ENCODE assay signal across 8 cellular contexts in the genomic region with DNA sequence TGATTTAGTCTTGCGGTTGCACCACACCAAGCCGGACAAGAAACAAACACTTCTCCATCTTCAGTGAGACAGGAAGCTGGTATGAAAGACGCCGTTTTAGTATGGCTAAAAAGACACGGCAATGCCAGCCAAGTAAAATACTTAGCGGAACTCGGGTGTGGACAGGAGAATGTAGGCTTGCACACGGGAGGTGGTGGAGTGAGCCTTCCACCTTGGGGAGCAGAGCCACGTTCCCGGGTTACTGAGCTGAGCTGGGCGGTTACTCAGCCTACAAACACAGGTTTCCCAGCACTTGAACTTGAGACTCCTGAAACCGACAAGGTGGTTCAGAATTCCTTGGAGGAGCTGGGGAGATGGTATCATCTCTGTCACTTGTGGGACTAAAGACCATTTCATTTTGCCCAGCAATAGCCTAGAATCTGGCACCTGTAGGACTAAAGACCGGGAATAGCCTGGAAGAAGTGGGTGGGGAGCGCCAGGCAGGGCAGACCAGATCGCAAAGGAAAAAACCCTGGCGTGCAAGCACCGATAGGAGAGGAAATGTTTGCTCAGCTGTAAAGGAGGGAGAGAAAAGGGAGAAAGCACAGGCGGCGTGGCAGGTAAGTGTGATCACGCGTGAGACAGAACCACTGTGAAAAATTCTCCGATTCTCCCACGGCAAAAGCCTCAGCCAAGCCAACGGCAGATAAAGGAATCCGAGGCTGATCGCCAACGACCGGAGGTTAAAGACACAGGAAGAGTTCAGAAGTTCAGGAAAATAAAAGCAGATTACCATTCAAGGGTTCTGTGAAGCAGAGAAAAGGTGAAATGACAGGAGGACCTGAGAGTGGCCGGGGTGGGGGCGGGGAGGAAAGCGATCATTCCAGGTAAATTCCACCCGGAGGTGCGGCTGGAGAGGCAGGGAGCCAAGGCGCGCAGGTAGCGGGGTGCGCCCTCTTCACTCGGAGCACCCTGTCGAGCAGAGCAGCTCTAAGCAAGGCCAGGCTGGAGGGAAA. TPM values are rescaled to one million over a fixed set of nuclear protein-coding genes. Genes with fewer than 3 reads are reported as not detected.
DNase-seq lines count a peak whose midpoint lies in the region; ATAC-seq, FAIRE-seq and TF ChIP-seq lines count a peak whose summit lies in the region.

No MANE protein-coding gene starts in this region.

- H3K9me3 Mint-ChIP-seq in MCF 10A (ENCODE audit: unreplicated experiment): no peaks in the 10 kb centered on the region

- H2BK120ac ChIP-seq in mesendoderm (ENCODE audit: low read depth, low read length): no peak overlapping the region

- H3K4me3 Mint-ChIP-seq in MCF 10A (ENCODE audit: unreplicated experiment): peak overlapping the region; percentile 79

- CTCF ChIA-PET in A549 (lab: Yijun Ruan, JAX): interaction anchor here (0.9 to 2.9 kb wide), 7 partner anchors 8 to 204 kb away, joined by 3 to 16 read pairs (median 5); partner anchors contain the start of gene PRPF18
- CTCF ChIA-PET in HEK293 (lab: Yijun Ruan, JAX): interaction anchor here (0.6 to 2.0 kb wide), 7 partner anchors 11 to 203 kb away, joined by 3 to 18 read pairs (median 5); no protein-coding TSS in a partner anchor
- CTCF ChIA-PET in MCF 10A (lab: Yijun Ruan, JAX): interaction anchor here (0.5 to 6.0 kb wide), 13 partner anchors 7 to 1168 kb away, joined by 3 to 49 read pairs (median 4); no protein-coding TSS in a partner anchor

- peaks cover 17% of the 10 kb centered on the region for H3K4me1 Mint-ChIP-seq in MCF 10A (ENCODE audit: insufficient read depth, unreplicated experiment)

- H3K27me3 ChIP-seq in mesendoderm (ENCODE audit: insufficient read depth, low read length, poor library complexity): peaks cover 2% of the 10 kb centered on the region

- FAIRE-seq in A549 (lab: Jason Lieb, UNC): no peak

- H3K4me3 ChIP-seq in A549: peak overlapping the region; percentile 33
- H3K4me3 ChIP-seq in HEK293 (ENCODE audit: low read depth, low read length): peak overlapping the region; percentile 24
- no peak overlapping the region for H3K4me3 ChIP-seq in mesendoderm (ENCODE audit: low read length)

- no peaks in the 10 kb centered on the region for H3K27me3 Mint-ChIP-seq in MCF 10A (ENCODE audit: insufficient read depth, unreplicated experiment)

- H3K27ac ChIP-seq in A549 (no peak overlapping the region), HEK293 (ENCODE audit: extremely low read depth, low read depth, low read length) (no peak overlapping the region), mesendoderm (ENCODE audit: low read depth, low read length) (no peak overlapping the region)

- H3K9ac ChIP-seq in mesendoderm (ENCODE audit: low read length): peak overlapping the region; percentile 26

- no peaks in the 10 kb centered on the region for H3K9me3 ChIP-seq in A549
- no peaks in the 10 kb centered on the region for H3K9me3 ChIP-seq in HEK293 (ENCODE audit: control insufficient read depth, insufficient read depth, low read depth, low read length)

- H3K36me3 ChIP-seq in HEK293 (ENCODE audit: control insufficient read depth in 2 of 2, insufficient read depth in 1 of 2, low read length in 2 of 2): no peaks in the 10 kb centered on the region
- H3K36me3 ChIP-seq in mesendoderm (ENCODE audit: control insufficient read depth, insufficient read depth, low read length): no peaks in the 10 kb centered on the region

- no peaks in the 10 kb centered on the region for H3K36me3 Mint-ChIP-seq in MCF 10A (ENCODE audit: insufficient read depth, unreplicated experiment)

- TF ChIP-seq RAD21 in A549 (conservative IDR thresholded peaks at IDR 0.05 in 1 of 2, IDR thresholded peaks at IDR 0.05 in 1 of 2): no peak

- H2BK15ac ChIP-seq in mesendoderm (replicated peaks; ENCODE audit: low read depth): no peak overlapping the region

- H3K27ac Mint-ChIP-seq in MCF 10A (ENCODE audit: low read depth, unreplicated experiment): peak overlapping the region; percentile 78

- no TSS peak for BruUV-seq in MCF 10A (replicated peaks; lab: Mats Ljungman, UMichigan)

- intact Hi-C loops in MCF 10A (cut with micrococcal nuclease): loop anchor here (2.0 kb wide), 1 partner anchor 34 kb away; the partner anchor contains the start of gene SEPHS1

- H3K4me2 ChIP-seq in A549: peak overlapping the region; percentile 72
- H3K4me2 ChIP-seq in mesendoderm (ENCODE audit: low read length): peak overlapping the region; percentile 57

- POLR2A ChIA-PET in A549 (lab: Yijun Ruan, JAX): no interaction called here
- POLR2A ChIA-PET in HEK293 (lab: Yijun Ruan, JAX): interaction anchor here (1.2 kb wide), 1 partner anchor 11 kb away, joined by 3 read pairs; no protein-coding TSS in a partner anchor
- POLR2A ChIA-PET in MCF 10A (lab: Yijun Ruan, JAX): interaction anchor here (0.5 to 2.8 kb wide), 9 partner anchors 8 to 204 kb away, joined by 3 to 18 read pairs (median 4); partner anchors contain the start of gene PRPF18

- WGBS in A549 (ENCODE audit: missing lambda C conversion rate): 5% methylated on average over 37 of the region's 39 CpGs
- WGBS in mesendoderm (ENCODE audit: extremely low coverage, insufficient coverage, low lambda C conversion rate): no CpG with 5 or more reads among the region's 39 CpGs

- peak overlapping the region; percentile 25 for H3K56ac ChIP-seq in mesendoderm (ENCODE audit: low read length)

- H2AK5ac ChIP-seq in mesendoderm (ENCODE audit: low read length): no peak overlapping the region

- no peak for TF ChIP-seq EP300 in A549 (IDR thresholded peaks at IDR 0.05)

- H4K8ac ChIP-seq in mesendoderm (ENCODE audit: low read depth, low read length): no peak overlapping the region

- no peak overlapping the region for H3K18ac ChIP-seq in mesendoderm (ENCODE audit: low read length)

- H3K23ac ChIP-seq in mesendoderm (ENCODE audit: low read length): no peak overlapping the region

- no peak for TF ChIP-seq POLR2A in A549 (IDR thresholded peaks at IDR 0.05; ENCODE audit: low read length)

- no peak overlapping the region for H3K4ac ChIP-seq in mesendoderm (ENCODE audit: low read depth, low read length)

- ATAC-seq in A549 (peak; percentile 65 to 80), HG02885 (IDR thresholded peaks at IDR 0.05; ENCODE audit: poor library complexity, unreplicated experiment) (no peak), HG02798 (IDR thresholded peaks at IDR 0.05; ENCODE audit: poor library complexity, unreplicated experiment) (no peak)

- H4K5ac ChIP-seq in mesendoderm (ENCODE audit: low read length): no peak overlapping the region

- H3K79me2 ChIP-seq in mesendoderm (ENCODE audit: control insufficient read depth, insufficient read depth, low read length): no peaks in the 10 kb centered on the region

- DNase-seq in A549 (ENCODE audit: low read depth in 1 of 2, low spot score in 1 of 2) (no peak), MCF 10A (ENCODE audit: unreplicated experiment) (peak; percentile 33), mesendoderm (no peak), anterior cingulate cortex (lab: John Stamatoyannopoulos, UW) (no peak), GDM1 (lab: John Stamatoyannopoulos, UW) (no peak)

- no peaks in the 10 kb centered on the region for H3K4me1 ChIP-seq in A549
- peaks cover 4% of the 10 kb centered on the region; the same call in 1 of the 2 replicates for H3K4me1 ChIP-seq in HEK293 (ENCODE audit: control insufficient read depth, insufficient read depth, low read length)
- H3K4me1 ChIP-seq in mesendoderm (ENCODE audit: control insufficient read depth, low read depth, low read length): no peaks in the 10 kb centered on the region

- TF ChIP-seq CTCF in A549 (IDR thresholded peaks at IDR 0.05) (no peak), HEK293 (tag by site-specific recombination; IDR thresholded peaks at IDR 0.05) (no peak), MCF 10A (IDR thresholded peaks at IDR 0.05; ENCODE audit: unreplicated experiment) (no peak)

- no peak overlapping the region for H2BK5ac ChIP-seq in mesendoderm (ENCODE audit: low read length)

- H3K79me1 ChIP-seq in mesendoderm (ENCODE audit: low read length): no peaks in the 10 kb centered on the region

TF ChIP-seq in A549, 52 proteins besides CTCF, POLR2A, EP300 and RAD21:
- no peak for TF ChIP-seq FOXS1 (CRISPR knock-in tag; IDR thresholded peaks at IDR 0.05)
- TF ChIP-seq RNF2 (IDR thresholded peaks at IDR 0.05; ENCODE audit: borderline replicate concordance, low read depth): peak; percentile 12; the same call in 1 of the 2 replicates
TF ChIP-seq in A549: peak in this region for 1.

TF ChIP-seq in HEK293, 187 proteins besides CTCF, POLR2A, EP300 and RAD21 (continues in another document):
- TF ChIP-seq SCRT2 (tag by site-specific recombination; IDR thresholded peaks at IDR 0.05): peak; percentile 65
- TF ChIP-seq, protein P1, sequence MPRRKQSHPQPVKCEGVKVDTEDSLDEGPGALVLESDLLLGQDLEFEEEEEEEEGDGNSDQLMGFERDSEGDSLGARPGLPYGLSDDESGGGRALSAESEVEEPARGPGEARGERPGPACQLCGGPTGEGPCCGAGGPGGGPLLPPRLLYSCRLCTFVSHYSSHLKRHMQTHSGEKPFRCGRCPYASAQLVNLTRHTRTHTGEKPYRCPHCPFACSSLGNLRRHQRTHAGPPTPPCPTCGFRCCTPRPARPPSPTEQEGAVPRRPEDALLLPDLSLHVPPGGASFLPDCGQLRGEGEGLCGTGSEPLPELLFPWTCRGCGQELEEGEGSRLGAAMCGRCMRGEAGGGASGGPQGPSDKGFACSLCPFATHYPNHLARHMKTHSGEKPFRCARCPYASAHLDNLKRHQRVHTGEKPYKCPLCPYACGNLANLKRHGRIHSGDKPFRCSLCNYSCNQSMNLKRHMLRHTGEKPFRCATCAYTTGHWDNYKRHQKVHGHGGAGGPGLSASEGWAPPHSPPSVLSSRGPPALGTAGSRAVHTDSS (tag by site-specific recombination; IDR thresholded peaks at IDR 0.05): no peak

RNA-seq across cellular contexts. Expression of gene SEPHS1, which starts 35.0 kb away (rescaled TPM):
- polyA plus RNA-seq in A549 (2011; rRNA removed): 114 and 124 TPM in 2 replicates
- polyA plus RNA-seq in A549 (2012; cell fraction: cytosol; rRNA removed): 57.6 and 66.5 TPM in 2 replicates
- polyA plus RNA-seq in A549 (2012; cell fraction: nucleus; rRNA removed): 33.8 and 43.2 TPM in 2 replicates
- polyA plus RNA-seq in A549 (2017; fragmentation: RNase III; extraction: RNeasy Plus Mini Kit Qiagen cat#74134 plus additional on column Dnase treatment): 71.4 to 82.5 TPM (median 78.6 TPM) in 3 replicates
- polyA minus RNA-seq in A549 (2011; rRNA and poly(A)+ RNA removed): 72.6 and 85.9 TPM in 2 replicates
- total RNA-seq in MCF 10A (2022): 44.8 and 60.8 TPM in 2 replicates
- polyA plus RNA-seq in mesendoderm (2013, experiment 1 of 2): 416 TPM
- 439 TPM for polyA plus RNA-seq in mesendoderm (2013, experiment 2 of 2)

Comparison
In these comparisons a context has a peak if more than half of its experiments do, and no peak if none do; other contexts are left out.
1. ATAC-seq: peak in A549 (2 of 2); none in HG02885 (single experiment) and HG02798 (single experiment).